ENCODE assay signal across 23 cellular contexts in the genomic region with DNA sequence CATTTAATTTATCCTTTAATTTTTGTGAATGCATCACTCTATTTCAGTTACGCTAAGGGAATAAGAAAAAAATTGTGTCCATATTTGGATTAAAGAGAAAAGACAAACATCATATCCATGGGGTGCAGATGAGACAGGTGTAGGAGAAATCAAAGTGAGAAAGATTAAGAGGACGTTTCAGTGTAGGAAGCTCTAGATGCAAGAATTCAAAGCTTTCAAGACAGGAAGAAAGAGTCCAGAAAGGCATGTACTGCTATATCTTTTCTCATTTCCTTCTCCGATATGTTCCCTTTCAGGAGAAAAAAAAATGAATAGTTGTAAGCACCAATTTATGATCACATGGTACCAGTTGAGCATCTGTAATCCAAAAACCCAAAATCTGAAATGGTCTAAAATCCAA.
"Had no signal": no experiment of that assay in that cellular context is flagged by ENCODE, and none has a peak within 500 bp of the region (broad histone marks: within the 10 kb centered on the region; RNA-seq: fewer than 3 reads in every experiment).

No MANE protein-coding gene starts in this region.

- H3K4me1 ChIP-seq: adrenal gland had no signal

- ATAC-seq: activated CD4-positive, CD25-positive, alpha-beta regulatory T cell treated with anti-CD3 and anti-CD28 coated beads, Interleukin-2, amount 50 U/mL, for 24 hours; activated naive CD4-positive, alpha-beta T cell treated with anti-CD3 and anti-CD28 coated beads, Interleukin-2, amount 50 U/mL, for 72 hours; Panc1; Right ventricle myocardium inferior had no signal

- H3K9me3 ChIP-seq: adrenal gland had no signal

- H3K27me3 ChIP-seq: adrenal gland had no signal

- H3K36me3 ChIP-seq: adrenal gland, WERI-Rb-1 had no signal

- H3K4me3 ChIP-seq: adrenal gland, SK-N-MC had no signal

- DNase-seq: activated CD4-positive, alpha-beta T cell treated with anti-CD3 and anti-CD28 coated beads for 48 hours; activated CD4-positive, alpha-beta T cell treated with anti-CD3 and anti-CD28 coated beads, Interleukin-2, amount 50 U/mL, for 48 hours; activated T-cell treated with anti-CD3 and anti-CD28 coated beads for 4 hours; adrenal gland; anterior cingulate cortex; cerebellar nuclear complex; KG1; NCI-H1092 treated with DMSO at 0.1 percent for 48 hours; NCI-H1436; NCI-H187; NCI-H2081; NCI-H510A treated with DMSO at 0.1 percent for 48 hours; NCI-H69; NK-92 treated with Interleukin-12 subunit alpha and Interleukin-12 subunit beta, amount 100 ng/mL, for 24 hours; OCI-M1; RPMI8226; T-helper 1 cell; WERI-Rb-1 had no signal
